24 cellular contexts compared by ENCODE assay signal in the genomic region with DNA sequence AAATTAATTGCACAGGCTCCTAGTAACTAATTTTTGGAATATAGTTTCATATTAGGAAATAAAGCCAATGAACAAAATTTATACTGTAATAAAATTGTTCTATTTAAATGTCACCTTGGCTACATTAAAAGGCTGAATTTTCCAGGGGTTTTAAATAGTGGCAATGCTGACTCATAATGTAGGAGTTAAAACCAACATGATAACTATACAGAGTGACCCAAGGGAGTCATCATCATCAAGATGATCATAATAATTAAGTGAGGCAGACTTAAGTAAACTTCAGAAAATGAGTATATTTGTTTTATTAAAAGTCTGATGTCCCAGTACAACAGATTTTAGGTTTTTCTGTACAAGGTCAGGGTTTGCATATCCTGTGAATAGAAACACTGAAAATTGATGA.
"Had no signal": no experiment of that assay in that cellular context is flagged by ENCODE, and none has a peak within 500 bp of the region (broad histone marks: within the 10 kb centered on the region; RNA-seq: fewer than 3 reads in every experiment).

No MANE protein-coding gene starts in this region.

- H3K36me3 ChIP-seq: brain microvascular endothelial cell had no signal

- DNase-seq: activated CD4-positive, alpha-beta T cell treated with anti-CD3 and anti-CD28 coated beads, Interleukin-2, amount 10 ng/mL, durations not matched to agents 24 days and 14 days; activated CD4-positive, alpha-beta T cell treated with anti-CD3 and anti-CD28 coated beads, Interleukin-2, amount 50 U/mL, for 4 hours; activated CD8-positive, alpha-beta T cell treated with anti-CD3 and anti-CD28 coated beads for 36 hours; activated effector memory CD4-positive, alpha-beta T cell treated with anti-CD3 and anti-CD28 coated beads, Interleukin-2, amount 50 U/mL, for 16 hours; activated naive CD4-positive, alpha-beta T cell; activated naive CD4-positive, alpha-beta T cell treated with anti-CD3 and anti-CD28 coated beads, Interleukin-2, amount 50 U/mL, for 16 hours; activated naive CD8-positive, alpha-beta T cell treated with anti-CD3 and anti-CD28 coated beads for 36 hours; activated T-cell treated with anti-CD3 and anti-CD28 coated beads, Interleukin-2, amount 50 U/mL, for 1 hour; activated T-cell treated with anti-CD3 and anti-CD28 coated beads, Interleukin-2, amount 50 U/mL, for 72 hours; amniotic stem cell; aorta; brain microvascular endothelial cell; Kasumi-1; KG1; NCI-H1105; NCI-H1417 treated with DMSO at 0.1 percent for 48 hours; NCI-H1930; NCI-H2081 treated with DMSO at 0.1 percent for 48 hours; NCI-H226; NCI-H446 treated with DMSO at 0.1 percent for 48 hours; NCI-H524; Right ventricle myocardium superior; T1000 had no signal

- H3K27ac ChIP-seq: brain microvascular endothelial cell had no signal

- ATAC-seq: activated CD8-positive, alpha-beta T cell treated with anti-CD3 and anti-CD28 coated beads for 36 hours; activated T-cell treated with anti-CD3 and anti-CD28 coated beads, Interleukin-2, amount 50 U/mL, for 72 hours; activated T-helper 17 cell treated with anti-CD3 and anti-CD28 coated beads, Interleukin-2, amount 50 U/mL, for 72 hours had no signal

- H3K27me3 ChIP-seq: brain microvascular endothelial cell had no signal
